Comparison of ENCODE assay signal across 8 cellular contexts in genomic region chr1:20981903-20982695, GRCh38.
A peak's percentile ranks its signal among the peaks of the same experiment; 100 is the strongest.
DNase-seq lines count a peak whose midpoint lies in the region; ATAC-seq and TF ChIP-seq lines count a peak whose summit lies in the region.

No MANE protein-coding gene starts in this region.

- H3K9me3 ChIP-seq in CD4-positive, alpha-beta T cell (ENCODE audit: control insufficient read depth, low read length): no peaks in the 10 kb centered on the region

- no peaks in the 10 kb centered on the region for H3K9me2 ChIP-seq in GM23338 (ENCODE audit: insufficient read depth)

- H3K36me3 ChIP-seq in GM23338 (ENCODE audit: insufficient read depth): no peaks in the 10 kb centered on the region

- no peaks in the 10 kb centered on the region for H3K9me3 Mint-ChIP-seq in GM23338
- H3K9me3 Mint-ChIP-seq in CD4-positive, alpha-beta T cell: no peaks in the 10 kb centered on the region

- peaks cover 5% of the 10 kb centered on the region for H4K20me1 ChIP-seq in GM23338 (replicated peaks; ENCODE audit: insufficient read depth)

- peak; percentile 15 to 25; a peak in 2 of 4 replicates for TF ChIP-seq CTCF in GM23338 (conservative IDR thresholded peaks at IDR 0.05; ENCODE audit: low read depth in 2 of 2)
- TF ChIP-seq CTCF in CD4-positive, alpha-beta T cell (IDR thresholded peaks at IDR 0.05): no peak

- no peak overlapping the region for H3K4me2 ChIP-seq in GM23338

- H3K4me3 ChIP-seq in GM23338: no peak overlapping the region

- no peak overlapping the region for H3K27ac ChIP-seq in GM23338 (ENCODE audit: low read depth)
- H3K27ac ChIP-seq in CD4-positive, alpha-beta T cell (ENCODE audit: low read depth, low read length): no peak overlapping the region

- no peaks in the 10 kb centered on the region for H3K4me1 ChIP-seq in GM23338 (ENCODE audit: insufficient read depth)

- no peaks in the 10 kb centered on the region for H3K36me3 Mint-ChIP-seq in GM23338 (ENCODE audit: low read depth)
- H3K36me3 Mint-ChIP-seq in CD4-positive, alpha-beta T cell (ENCODE audit: low read depth): peaks cover 15% of the 10 kb centered on the region

- no peak overlapping the region for H3K4me3 Mint-ChIP-seq in GM23338
- H3K4me3 Mint-ChIP-seq in CD4-positive, alpha-beta T cell: no peak overlapping the region

- peak; percentile 46 for DNase-seq in ACHN
- DNase-seq in GM23338 (ENCODE audit: low spot score): peak; percentile 21
- peak; percentile 57 for DNase-seq in astrocyte of the hippocampus (ENCODE audit: low read depth, low spot score)
- peak; percentile 13 for DNase-seq in kidney glomerular epithelial cell (lab: John Stamatoyannopoulos, UW)
- DNase-seq in CD4-positive, alpha-beta T cell: no peak
- no peak for DNase-seq in retina

- H3K79me2 ChIP-seq in GM23338 (replicated peaks; ENCODE audit: insufficient read depth): peaks cover 22% of the 10 kb centered on the region

- ATAC-seq in GM23338 (no peak), HG02610 (IDR thresholded peaks at IDR 0.05; ENCODE audit: unreplicated experiment) (no peak), GM18858 (IDR thresholded peaks at IDR 0.05; ENCODE audit: unreplicated experiment) (no peak)
- no peak for ATAC-seq in CD4-positive, alpha-beta T cell (ENCODE audit: poor library complexity)

- POLR2A ChIA-PET in CD4-positive, alpha-beta T cell (lab: Charles Lee): no interaction called here

- no peaks in the 10 kb centered on the region for H3K27me3 ChIP-seq in GM23338 (ENCODE audit: insufficient read depth)
- H3K27me3 ChIP-seq in CD4-positive, alpha-beta T cell (ENCODE audit: control insufficient read depth, insufficient read depth, low read length): no peaks in the 10 kb centered on the region

- 0 out of 2 replicates have a peak, but pooled peaks cover 2% of the 10 kb centered on the region for H3F3A ChIP-seq in GM23338 (replicated peaks; ENCODE audit: low read depth)

- intact Hi-C loops in CD4-positive, alpha-beta T cell (cut with DNase I, micrococcal nuclease): loop anchor here in 1 of 2 experiments (5.0 kb wide), 1 partner anchor 215 kb away; no protein-coding TSS in a partner anchor

- no peaks in the 10 kb centered on the region for H3K27me3 Mint-ChIP-seq in GM23338 (ENCODE audit: insufficient read depth, low read depth, poor library complexity)
- H3K27me3 Mint-ChIP-seq in CD4-positive, alpha-beta T cell: no peaks in the 10 kb centered on the region

- CTCF ChIA-PET in CD4-positive, alpha-beta T cell (lab: Charles Lee): interaction anchor here (1.1 kb wide), 1 partner anchor 213 kb away, joined by 4 read pairs; no protein-coding TSS in a partner anchor

- H3K4me1 Mint-ChIP-seq in GM23338: no peaks in the 10 kb centered on the region
- H3K4me1 Mint-ChIP-seq in CD4-positive, alpha-beta T cell (ENCODE audit: low read depth): no peaks in the 10 kb centered on the region

- H2AFZ ChIP-seq in GM23338: no peak overlapping the region

- in situ Hi-C loops in ACHN (cut with HindIII; ENCODE audit: low pct_ligation_motif_present, low pct_unique_long_range_greater_than_20kb, low sequenced_read_pairs): no loop called here

- no peak overlapping the region for H3K27ac Mint-ChIP-seq in GM23338
- no peak overlapping the region for H3K27ac Mint-ChIP-seq in CD4-positive, alpha-beta T cell

TF ChIP-seq in GM23338, 12 proteins besides CTCF, POLR2A, EP300 and RAD21:
- TF ChIP-seq EZH2phosphoT487 (IDR thresholded peaks at IDR 0.05; ENCODE audit: unreplicated experiment) (no peak), CREB1 (CRISPR knock-in tag; IDR thresholded peaks at IDR 0.05; ENCODE audit: low read depth) (no peak), ZNF114 (CRISPR knock-in tag; IDR thresholded peaks at IDR 0.05) (no peak), STAT1 (IDR thresholded peaks at IDR 0.05; ENCODE audit: unreplicated experiment) (no peak), ZNF331 (CRISPR knock-in tag; IDR thresholded peaks at IDR 0.05; ENCODE audit: low read depth) (no peak)

Comparison
In these comparisons a context has a peak if more than half of its experiments do, and no peak if none do; other contexts are left out.
1. DNase-seq: peak in ACHN (single experiment), GM23338 (single experiment), astrocyte of the hippocampus (single experiment) and kidney glomerular epithelial cell (single experiment); none in CD4-positive, alpha-beta T cell (0 of 10) and retina (single experiment).